In the genomic region with DNA sequence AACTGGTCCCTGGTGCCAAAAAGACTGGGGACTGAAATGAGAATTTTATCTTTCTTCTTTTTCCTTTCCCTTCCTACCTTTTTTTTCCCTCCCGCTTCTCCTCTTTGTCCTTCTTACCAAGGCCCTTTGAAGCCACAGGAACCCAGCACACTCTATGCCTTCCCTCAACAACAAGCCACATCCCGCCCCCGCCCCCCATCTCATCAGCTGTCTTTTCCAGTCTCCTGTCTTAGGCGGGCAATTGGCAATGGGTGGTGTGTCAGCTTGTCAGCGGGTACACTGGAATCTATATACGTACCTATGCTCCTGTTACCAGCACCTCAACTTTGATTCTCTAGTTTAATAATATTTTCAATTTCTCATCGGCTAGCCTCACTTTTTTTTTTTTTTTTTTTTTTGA, we compare ENCODE assay signal across 1 cellular context.
TF ChIP-seq lines count a peak whose summit lies in the region.

No MANE protein-coding gene starts in this region.

TF ChIP-seq in GM23338, 12 proteins besides CTCF, POLR2A, EP300 and RAD21 (continued from another document):
- TF ChIP-seq ETS1 (IDR thresholded peaks at IDR 0.05), result no peak
- no peak for TF ChIP-seq NANOG (IDR thresholded peaks at IDR 0.05; ENCODE audit: borderline replicate concordance)
- TF ChIP-seq EZH2phosphoT487 (IDR thresholded peaks at IDR 0.05; ENCODE audit: unreplicated experiment), result no peak
